ENCODE assay signal across 1 cellular context in the genomic region with DNA sequence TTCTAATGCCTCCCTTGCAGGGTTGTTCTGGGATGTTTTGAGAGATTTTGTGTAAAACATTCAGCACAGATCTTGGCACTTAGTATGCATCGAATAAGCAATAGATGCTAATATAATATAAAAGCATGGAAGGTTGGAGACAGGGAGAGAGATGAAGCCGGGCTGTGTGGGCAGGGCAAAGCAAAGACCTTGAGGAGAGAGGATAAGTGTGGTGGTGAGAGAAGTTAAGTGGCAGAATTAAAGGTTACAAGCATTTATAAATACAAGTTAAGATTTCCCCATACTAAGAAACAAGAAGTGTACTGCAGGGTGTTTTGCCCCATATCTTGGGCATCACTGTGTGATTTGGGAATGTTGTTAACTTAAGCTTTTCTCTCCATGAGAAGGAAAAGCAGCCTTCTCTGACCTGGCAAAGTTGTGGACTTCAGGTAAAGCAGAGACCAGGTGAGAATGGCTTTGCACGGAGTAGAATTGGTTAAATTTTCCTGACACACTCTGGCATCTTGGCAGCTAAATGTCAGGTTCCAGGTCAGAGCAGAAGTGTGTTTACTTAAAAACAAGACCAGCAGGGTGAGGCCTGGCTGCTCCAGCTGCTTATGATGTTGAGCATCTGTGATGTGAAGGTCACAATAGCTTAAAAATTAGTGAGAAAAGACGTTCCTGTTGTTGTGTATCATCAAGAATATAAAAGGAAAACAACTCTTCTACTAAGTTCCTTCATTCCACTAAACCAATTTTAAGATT.
TF ChIP-seq lines count a peak whose summit lies in the region.

No MANE protein-coding gene starts in this region.

TF ChIP-seq in H1, 55 proteins besides CTCF, POLR2A, EP300 and RAD21:
- TF ChIP-seq, protein P1, sequence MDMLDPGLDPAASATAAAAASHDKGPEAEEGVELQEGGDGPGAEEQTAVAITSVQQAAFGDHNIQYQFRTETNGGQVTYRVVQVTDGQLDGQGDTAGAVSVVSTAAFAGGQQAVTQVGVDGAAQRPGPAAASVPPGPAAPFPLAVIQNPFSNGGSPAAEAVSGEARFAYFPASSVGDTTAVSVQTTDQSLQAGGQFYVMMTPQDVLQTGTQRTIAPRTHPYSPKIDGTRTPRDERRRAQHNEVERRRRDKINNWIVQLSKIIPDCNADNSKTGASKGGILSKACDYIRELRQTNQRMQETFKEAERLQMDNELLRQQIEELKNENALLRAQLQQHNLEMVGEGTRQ (IDR thresholded peaks at IDR 0.05; ENCODE audit: low read length): no peak
- TF ChIP-seq TCF12 (IDR thresholded peaks at IDR 0.05; ENCODE audit: low read depth, low read length): no peak
